ENCODE assay signal across 8 cellular contexts in the genomic region with DNA sequence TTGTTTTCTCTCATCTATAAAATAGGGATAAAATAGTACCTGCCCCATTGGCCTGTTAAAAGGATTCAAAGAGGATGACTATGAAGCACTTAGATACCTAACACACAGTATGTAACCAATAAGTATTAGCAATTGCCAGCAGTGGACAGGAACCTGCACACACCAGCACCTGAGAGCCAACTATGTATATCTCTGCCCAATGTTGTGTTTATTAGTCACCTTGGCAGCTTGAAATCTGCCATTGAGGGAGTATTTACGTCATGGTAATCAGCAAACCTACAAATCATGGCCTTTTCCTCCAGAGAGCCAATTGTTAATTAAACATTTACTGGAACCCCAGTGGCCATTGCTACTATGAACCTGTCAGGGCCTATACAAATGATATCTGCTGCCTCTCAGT.
"Had no signal": no experiment of that assay in that cellular context is flagged by ENCODE, and none has a peak within 500 bp of the region (broad histone marks: within the 10 kb centered on the region; RNA-seq: fewer than 3 reads in every experiment).

No MANE protein-coding gene starts in this region.

- DNase-seq: GDM1, GF-D8 had no signal

- FAIRE-seq: G401.6, GM12878, GM12891, GM12892, GM18507, GM19239 had no signal

- ATAC-seq: GM12878 had no signal

- H3K4me3 ChIP-seq: GM12878 had no signal
